Comparison of ENCODE assay signal across 1 cellular context in genomic region chr11:1346669-1347390, GRCh38.
TF ChIP-seq lines count a peak whose summit lies in the region.

No MANE protein-coding gene starts in this region.

TF ChIP-seq in SK-N-SH, 30 proteins besides CTCF, POLR2A, EP300 and RAD21 (continued from another document):
- TF ChIP-seq SIN3A (IDR thresholded peaks at IDR 0.05; ENCODE audit: borderline replicate concordance, low read depth, low read length) (no peak), GATA2 (CRISPR knock-in tag; IDR thresholded peaks at IDR 0.05) (no peak)
